Comparison of ENCODE assay signal across 11 cellular contexts in the genomic region with DNA sequence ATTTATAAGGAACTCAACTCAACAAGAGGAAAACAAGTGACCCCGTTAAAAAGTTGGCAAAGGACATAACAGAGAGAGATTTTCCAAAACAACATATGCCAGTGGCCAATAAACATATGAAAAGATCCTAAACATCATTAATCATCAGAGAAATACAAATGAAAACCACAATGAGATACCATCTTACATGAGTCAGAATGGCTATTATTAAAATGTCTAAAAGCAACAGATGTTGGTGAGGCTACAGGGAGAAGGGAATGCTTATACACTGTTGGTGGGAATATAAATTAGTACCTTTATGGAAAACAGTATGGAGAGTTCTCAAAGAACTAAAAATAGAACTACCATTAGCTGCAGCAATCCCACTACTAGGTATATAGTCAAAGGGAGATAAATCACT. TPM values are rescaled to one million over a fixed set of nuclear protein-coding genes. Genes with fewer than 3 reads are reported as not detected.
"Had no signal": no experiment of that assay in that cellular context is flagged by ENCODE, and none has a peak within 500 bp of the region (broad histone marks: within the 10 kb centered on the region; RNA-seq: fewer than 3 reads in every experiment).

No MANE protein-coding gene starts in this region.

RNA-seq across cellular contexts. Expression of gene AHSP, which starts 46.4 kb away (rescaled TPM):
- total RNA-seq: activated CD4-positive, alpha-beta T cell treated with anti-CD3 and anti-CD28 coated beads, Interleukin-2, amount 10 ng/mL, durations not matched to agents 24 days and 14 days; activated CD8-positive, alpha-beta memory T cell treated with anti-CD3 and anti-CD28 coated beads for 36 hours; activated CD8-positive, alpha-beta T cell treated with anti-CD3 and anti-CD28 coated beads for 36 hours; activated naive CD8-positive, alpha-beta T cell treated with anti-CD3 and anti-CD28 coated beads for 36 hours; activated T-cell treated with anti-CD3 and anti-CD28 coated beads, Interleukin-2, amount 50 U/mL, for 72 hours; activated T-helper 17 cell treated with anti-CD3 and anti-CD28 coated beads, Interleukin-2, amount 50 U/mL, for 72 hours; cardiac muscle cell; chondrocyte; Right ventricle myocardium inferior; SK-MEL-5 had no signal
- polyA plus RNA-seq: aorta, cardiac muscle cell had no signal
